9 cellular contexts compared by ENCODE assay signal in genomic region chr2:72920317-72921087, GRCh38. TPM values are rescaled to one million over a fixed set of nuclear protein-coding genes. Genes with fewer than 3 reads are reported as not detected.
DNase-seq lines count a peak whose midpoint lies in the region; ATAC-seq, FAIRE-seq and TF ChIP-seq lines count a peak whose summit lies in the region.
"Had no signal": no experiment of that assay in that cellular context is flagged by ENCODE, and none has a peak within 500 bp of the region (broad histone marks: within the 10 kb centered on the region; RNA-seq: fewer than 3 reads in every experiment).

No MANE protein-coding gene starts in this region.

- H3K27ac ChIP-seq in left ventricle myocardium inferior (replicated peaks) (no peak overlapping the region), kidney (ENCODE audit: low read depth in 2 of 2, low read length in 2 of 2) (peak overlapping the region; percentile 75 to 89), upper lobe of right lung (no peak overlapping the region)

- H3K27me3 ChIP-seq in left ventricle myocardium inferior (ENCODE audit: low read depth) (peaks cover 100% of the 10 kb centered on the region), upper lobe of right lung (peaks cover 99% of the 10 kb centered on the region)

- ATAC-seq in Right ventricle myocardium inferior, result no peak
- no peak for ATAC-seq in upper lobe of right lung
- ATAC-seq: Panc1 had no signal

- H3K9me3 ChIP-seq in left ventricle myocardium inferior (replicated peaks) (no peaks in the 10 kb centered on the region), kidney (ENCODE audit: control insufficient read depth in 1 of 2, low read length in 2 of 2) (no peaks in the 10 kb centered on the region), upper lobe of right lung (no peaks in the 10 kb centered on the region)

- intact Hi-C loops in left ventricle myocardium inferior (cut with micrococcal nuclease) (no loop called here), Right ventricle myocardium inferior (cut with DNase I) (no loop called here), kidney (cut with DNase I) (no loop called here), upper lobe of right lung (cut with DNase I) (no loop called here)

- no peaks in the 10 kb centered on the region for H3K36me3 Mint-ChIP-seq in activated naive CD4-positive, alpha-beta T cell treated with anti-CD3 and anti-CD28 coated beads, Interleukin-2, amount 50 U/mL, for 24 hours

- DNase-seq in left ventricle myocardium inferior (no peak), Right ventricle myocardium inferior (ENCODE audit: missing footprints) (no peak), kidney (no peak), upper lobe of right lung (no peak), kidney glomerular epithelial cell (lab: John Stamatoyannopoulos, UW) (no peak), GOT3 (lab: John Stamatoyannopoulos, UW) (no peak), NOMO-1 treated with DMSO at 0.1 percent for 48 hours (lab: John Stamatoyannopoulos, UW; ENCODE audit: unreplicated experiment) (no peak)

- H3K27me3 Mint-ChIP-seq in activated naive CD4-positive, alpha-beta T cell treated with anti-CD3 and anti-CD28 coated beads, Interleukin-2, amount 50 U/mL, for 24 hours, result peaks cover 56% of the 10 kb centered on the region

- peak overlapping the region; percentile 59 to 65 for H3K9ac ChIP-seq in kidney (ENCODE audit: low read length in 2 of 2)

- TF ChIP-seq CTCF in left ventricle myocardium inferior (IDR thresholded peaks at IDR 0.05; ENCODE audit: borderline replicate concordance) (no peak), kidney (IDR thresholded peaks at IDR 0.05; ENCODE audit: borderline replicate concordance, extremely low read depth, insufficient read depth) (no peak), upper lobe of right lung (IDR thresholded peaks at IDR 0.05) (no peak)

- H3K4me1 ChIP-seq in left ventricle myocardium inferior (peaks cover 63% of the 10 kb centered on the region), kidney (ENCODE audit: control insufficient read depth in 1 of 2, insufficient read depth in 1 of 2, low read depth in 1 of 2, low read length in 2 of 2) (peaks cover 2 to 6% of the 10 kb centered on the region in 2 donors), upper lobe of right lung (peaks cover 53% of the 10 kb centered on the region)

- H3K27ac Mint-ChIP-seq in activated naive CD4-positive, alpha-beta T cell treated with anti-CD3 and anti-CD28 coated beads, Interleukin-2, amount 50 U/mL, for 24 hours, result no peak overlapping the region

- no peaks in the 10 kb centered on the region for H3K36me3 ChIP-seq in left ventricle myocardium inferior
- peaks cover 0 to 19% of the 10 kb centered on the region in 2 donors for H3K36me3 ChIP-seq in kidney (ENCODE audit: control insufficient read depth in 1 of 2, insufficient read depth in 2 of 2, low read length in 2 of 2)
- H3K36me3 ChIP-seq in upper lobe of right lung, result no peaks in the 10 kb centered on the region

- no peaks in the 10 kb centered on the region for H3K9me3 Mint-ChIP-seq in activated naive CD4-positive, alpha-beta T cell treated with anti-CD3 and anti-CD28 coated beads, Interleukin-2, amount 50 U/mL, for 24 hours

- no peak for FAIRE-seq in kidney (lab: Jason Lieb, UNC)

- peak overlapping the region; percentile 57 for H3K4me3 ChIP-seq in left ventricle myocardium inferior
- H3K4me3 ChIP-seq in kidney (ENCODE audit: low read length in 2 of 2), result peak overlapping the region; percentile 66 to 71
- peak overlapping the region; percentile 19 for H3K4me3 ChIP-seq in upper lobe of right lung

- peaks cover 27% of the 10 kb centered on the region for H3K4me1 Mint-ChIP-seq in activated naive CD4-positive, alpha-beta T cell treated with anti-CD3 and anti-CD28 coated beads, Interleukin-2, amount 50 U/mL, for 24 hours

- H3K4me3 Mint-ChIP-seq in activated naive CD4-positive, alpha-beta T cell treated with anti-CD3 and anti-CD28 coated beads, Interleukin-2, amount 50 U/mL, for 24 hours, result peak overlapping the region; percentile 27

RNA-seq across cellular contexts. Expression of gene EMX1, which starts 3.2 kb away (rescaled TPM):
- not detected for total RNA-seq in left ventricle myocardium inferior
- total RNA-seq in Right ventricle myocardium inferior, result not detected
- 19.6 TPM for total RNA-seq in kidney
- polyA plus RNA-seq in kidney (ENCODE audit: insufficient read depth, low read depth, low replicate concordance), result 132 TPM
- total RNA-seq in upper lobe of right lung, result not detected

RNA-seq across cellular contexts. Expression of gene SPR, which starts 33.3 kb away (rescaled TPM):
- total RNA-seq in left ventricle myocardium inferior (53.5 TPM), Right ventricle myocardium inferior (52.4 TPM), kidney (29.9 TPM), upper lobe of right lung (44.1 TPM)
- polyA plus RNA-seq in kidney (ENCODE audit: insufficient read depth, low read depth, low replicate concordance), result 102 TPM

Comparison
In these comparisons a context has a peak if more than half of its experiments do, and no peak if none do; other contexts are left out.
1. H3K27ac ChIP-seq: peak in kidney (2 of 2); none in left ventricle myocardium inferior (single experiment) and upper lobe of right lung (single experiment).
2. RNA of gene EMX1, which starts 3.2 kb away (total RNA-seq): 19.6 TPM in kidney (single experiment); not detected in left ventricle myocardium inferior (single experiment), not detected in Right ventricle myocardium inferior (single experiment) and not detected in upper lobe of right lung (single experiment); every median in the first group is over 10 times any median in the second.
3. Peak in every context shown above with its lines, with median percentiles within 50 percentile points of each other: H3K4me3 ChIP-seq.